Comparison of ENCODE assay signal across 8 cellular contexts in the genomic region with DNA sequence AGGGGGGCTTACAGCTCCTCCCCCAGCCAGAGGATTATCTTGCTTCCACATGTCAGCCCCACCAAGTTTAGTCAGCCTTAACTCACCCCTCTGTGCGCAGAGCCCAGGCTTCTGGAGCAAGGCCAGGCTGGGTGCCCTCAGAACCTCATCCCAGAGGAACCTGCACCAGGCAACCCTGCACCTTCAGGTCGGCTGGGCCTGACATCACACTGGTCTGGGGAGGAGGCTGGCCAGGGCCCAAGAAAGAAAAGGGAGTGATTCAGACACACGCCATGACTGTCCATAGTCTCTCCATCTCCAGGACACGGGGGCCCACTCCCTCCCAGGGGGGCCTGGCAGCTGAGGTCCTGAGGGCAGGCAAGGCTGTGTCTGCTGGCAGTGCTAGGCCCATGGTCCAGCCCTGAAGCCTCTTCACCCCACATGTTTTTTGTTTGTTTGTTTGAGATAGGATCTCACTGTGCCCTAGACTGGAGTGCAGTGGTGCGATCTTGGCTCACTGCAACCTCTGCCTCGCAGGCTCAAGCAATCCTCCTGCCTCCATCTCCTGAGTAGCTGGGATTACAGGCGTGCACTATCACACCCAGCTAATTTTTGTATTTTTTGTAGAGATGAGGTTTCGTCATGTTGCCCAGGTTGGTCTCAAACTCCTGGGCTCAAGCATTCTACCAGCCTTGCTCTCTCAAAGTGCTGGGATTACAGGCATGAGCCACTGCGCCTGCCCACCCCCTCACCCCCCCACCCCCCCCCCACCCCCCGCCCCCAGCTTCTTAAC. TPM values are rescaled to one million over a fixed set of nuclear protein-coding genes. Genes with fewer than 3 reads are reported as not detected.
DNase-seq lines count a peak whose midpoint lies in the region; ATAC-seq and TF ChIP-seq lines count a peak whose summit lies in the region.

No MANE protein-coding gene starts in this region.

- CTCF ChIA-PET in activated CD8-positive, alpha-beta T cell treated with anti-CD3 and anti-CD28 coated beads for 36 hours (lab: Charles Lee) = interaction anchor here (1.0 to 9.3 kb wide), 5 partner anchors 11 to 44 kb away, joined by 4 to 131 read pairs (median 89); a partner anchor contains a TSS

- peak overlapping the region; percentile 93 for H3K27ac Mint-ChIP-seq in activated CD8-positive, alpha-beta T cell treated with anti-CD3 and anti-CD28 coated beads for 36 hours
- H3K27ac Mint-ChIP-seq in stimulated activated naive CD8-positive, alpha-beta T cell treated with anti-CD3 and anti-CD28 coated beads, Interleukin-15, amount 100 ng/mL, for 72 hours = no peak overlapping the region

- H3K9me3 ChIP-seq in heart right ventricle = no peaks in the 10 kb centered on the region

- peak overlapping the region; percentile 80 for H3K4me3 Mint-ChIP-seq in activated CD8-positive, alpha-beta T cell treated with anti-CD3 and anti-CD28 coated beads for 36 hours
- peak overlapping the region; percentile 17 to 90 for H3K4me3 Mint-ChIP-seq in stimulated activated naive CD8-positive, alpha-beta T cell treated with anti-CD3 and anti-CD28 coated beads, Interleukin-15, amount 100 ng/mL, for 72 hours

- H3K9me3 Mint-ChIP-seq in activated CD8-positive, alpha-beta T cell treated with anti-CD3 and anti-CD28 coated beads for 36 hours = no peaks in the 10 kb centered on the region
- H3K9me3 Mint-ChIP-seq in stimulated activated naive CD8-positive, alpha-beta T cell treated with anti-CD3 and anti-CD28 coated beads, Interleukin-15, amount 100 ng/mL, for 72 hours = no peaks in the 10 kb centered on the region

- peak overlapping the region; percentile 79 to 95 (median 92) for H3K27ac ChIP-seq in heart right ventricle

- ATAC-seq in activated CD8-positive, alpha-beta T cell treated with anti-CD3 and anti-CD28 coated beads for 36 hours = no peak
- ATAC-seq in heart right ventricle (no peak), GM19452 (IDR thresholded peaks at IDR 0.05; ENCODE audit: unreplicated experiment) (no peak)
- ATAC-seq in stimulated activated naive CD8-positive, alpha-beta T cell treated with anti-CD3 and anti-CD28 coated beads, Interleukin-15, amount 100 ng/mL, for 72 hours = no peak

- H3K27me3 ChIP-seq in heart right ventricle = no peaks in the 10 kb centered on the region

- DNase-seq in DMS53 (lab: John Stamatoyannopoulos, UW) = peak; percentile 16
- no peak for DNase-seq in DMS53 treated with DMSO at 0.1 percent for 48 hours (lab: John Stamatoyannopoulos, UW; ENCODE audit: unreplicated experiment)
- DNase-seq in activated CD8-positive, alpha-beta T cell treated with anti-CD3 and anti-CD28 coated beads for 36 hours = peak; percentile 9
- no peak for DNase-seq in heart right ventricle
- DNase-seq in stimulated activated naive CD8-positive, alpha-beta T cell treated with anti-CD3 and anti-CD28 coated beads, Interleukin-15, amount 100 ng/mL, for 72 hours = no peak
- no peak for DNase-seq in occipital lobe (lab: John Stamatoyannopoulos, UW)
- DNase-seq in SHP77 treated with DMSO at 0.1 percent for 48 hours (lab: John Stamatoyannopoulos, UW) = no peak

- H3K4me1 Mint-ChIP-seq in activated CD8-positive, alpha-beta T cell treated with anti-CD3 and anti-CD28 coated beads for 36 hours (ENCODE audit: low read depth) = peaks cover 60% of the 10 kb centered on the region
- H3K4me1 Mint-ChIP-seq in stimulated activated naive CD8-positive, alpha-beta T cell treated with anti-CD3 and anti-CD28 coated beads, Interleukin-15, amount 100 ng/mL, for 72 hours = peaks cover 77% of the 10 kb centered on the region

- peaks cover 29 to 88% (median 55%) of the 10 kb centered on the region in 9 donors for H3K4me1 ChIP-seq in heart right ventricle

- intact Hi-C loops in activated CD8-positive, alpha-beta T cell treated with anti-CD3 and anti-CD28 coated beads for 36 hours (cut with micrococcal nuclease) = no loop called here
- intact Hi-C loops in heart right ventricle (cut with DNase I) = loop anchor here in 1 of 10 donors (2.0 kb wide), 1 partner anchor 18 kb away; no protein-coding TSS in a partner anchor

- H3K27me3 Mint-ChIP-seq in activated CD8-positive, alpha-beta T cell treated with anti-CD3 and anti-CD28 coated beads for 36 hours = no peaks in the 10 kb centered on the region
- H3K27me3 Mint-ChIP-seq in stimulated activated naive CD8-positive, alpha-beta T cell treated with anti-CD3 and anti-CD28 coated beads, Interleukin-15, amount 100 ng/mL, for 72 hours = no peaks in the 10 kb centered on the region

- 35 to 43% methylated on average over 10 of the region's 10 CpGs for WGBS in heart right ventricle, 2 donors

- no peak for TF ChIP-seq CTCF in activated CD8-positive, alpha-beta T cell treated with anti-CD3 and anti-CD28 coated beads for 36 hours (IDR thresholded peaks at IDR 0.05)
- TF ChIP-seq CTCF in heart right ventricle (IDR thresholded peaks at IDR 0.05) = no peak

- H3K36me3 ChIP-seq in heart right ventricle = no peaks in the 10 kb centered on the region

- H3K4me3 ChIP-seq in heart right ventricle = peak overlapping the region in 4 of 10 donors; percentile 74 to 96 (median 85)

- no peaks in the 10 kb centered on the region for H3K36me3 Mint-ChIP-seq in activated CD8-positive, alpha-beta T cell treated with anti-CD3 and anti-CD28 coated beads for 36 hours (ENCODE audit: low read depth)

- POLR2A ChIA-PET in activated CD8-positive, alpha-beta T cell treated with anti-CD3 and anti-CD28 coated beads for 36 hours (lab: Charles Lee) = interaction anchor here (1.0 to 6.4 kb wide), 4 partner anchors 8 to 18 kb away, joined by 3 to 77 read pairs (median 4); a partner anchor contains a TSS

RNA-seq across cellular contexts. Expression of a gene that starts 11.1 kb away (rescaled TPM):
- 10 to 100 TPM; 41.9 to 43.0 TPM for total RNA-seq in activated CD8-positive, alpha-beta T cell treated with anti-CD3 and anti-CD28 coated beads for 36 hours
- total RNA-seq in heart right ventricle = 10 to 100 TPM; 17.6 to 47.3 (median 32.2) TPM
- 10 to 100 TPM; 31.3 to 48.3 TPM for polyA plus RNA-seq in heart right ventricle
- total RNA-seq in occipital lobe = 10.1 TPM

Comparison
In these comparisons a context has a peak if more than half of its experiments do, and no peak if none do; other contexts are left out.
1. DNase-seq: peak in DMS53 (single experiment) and activated CD8-positive, alpha-beta T cell treated with anti-CD3 and anti-CD28 coated beads for 36 hours (single experiment); none in DMS53 treated with DMSO at 0.1 percent for 48 hours (single experiment), heart right ventricle (0 of 2), stimulated activated naive CD8-positive, alpha-beta T cell treated with anti-CD3 and anti-CD28 coated beads, Interleukin-15, amount 100 ng/mL, for 72 hours (0 of 2), occipital lobe (single experiment) and SHP77 treated with DMSO at 0.1 percent for 48 hours (single experiment).